In genomic region chr5:83718195-83718825, GRCh38 we compare ENCODE assay signal across 9 cellular contexts. TPM values are rescaled to one million over a fixed set of nuclear protein-coding genes. Genes with fewer than 3 reads are reported as not detected.
A peak's percentile ranks its signal among the peaks of the same experiment; 100 is the strongest.
DNase-seq lines count a peak whose midpoint lies in the region; ATAC-seq, FAIRE-seq and TF ChIP-seq lines count a peak whose summit lies in the region.
"Had no signal": no experiment of that assay in that cellular context is flagged by ENCODE, and none has a peak within 500 bp of the region (broad histone marks: within the 10 kb centered on the region; RNA-seq: fewer than 3 reads in every experiment).

No MANE protein-coding gene starts in this region.

- H3K79me2 ChIP-seq in PC-3 (ENCODE audit: low read length): no peaks in the 10 kb centered on the region

- ATAC-seq in HG02571 (IDR thresholded peaks at IDR 0.05; ENCODE audit: unreplicated experiment) (peak; percentile 80), PC-3 (peak; percentile 37), right lobe of liver (peak; percentile 93 to 97 (median 96)), upper lobe of right lung (peak; percentile 84)

- H3K4me2 ChIP-seq in PC-3 (ENCODE audit: low read length): peak overlapping the region; percentile 13; the same call in 1 of the 2 replicates

- H4K20me1 ChIP-seq in PC-3 (ENCODE audit: low read length): no peaks in the 10 kb centered on the region

- H3K27ac ChIP-seq in PC-3 (ENCODE audit: low read length) (no peak overlapping the region), right lobe of liver (no peak overlapping the region), upper lobe of right lung (no peak overlapping the region)

- no peaks in the 10 kb centered on the region for H3F3A ChIP-seq in PC-3 (ENCODE audit: low read length, unreplicated experiment)

- 4% methylated on average over 6 of the region's 6 CpGs for WGBS in right lobe of liver (ENCODE audit: insufficient coverage, low coverage, low lambda C conversion rate, missing lambda C conversion rate)

- H3K9me2 ChIP-seq in PC-3 (replicated peaks; ENCODE audit: low read length): no peaks in the 10 kb centered on the region

- POLR2A ChIA-PET in AG04449 (lab: Yijun Ruan, JAX) (no interaction called here), PC-3 (lab: Charles Lee; ENCODE audit: unreplicated experiment) (no interaction called here)

- 0 out of 2 replicates have a peak overlapping the region, but pooled peaks have one; percentile 23 for H2AFZ ChIP-seq in PC-3 (ENCODE audit: low read length)

- H3K9ac ChIP-seq in PC-3 (ENCODE audit: low read length): no peak overlapping the region

- intact Hi-C loops in PC-3 (cut with micrococcal nuclease) (loop anchor here (1.0 to 10.0 kb wide), 3 partner anchors 736 to 1556 kb away; no protein-coding TSS in a partner anchor), right lobe of liver (cut with DNase I) (no loop called here), upper lobe of right lung (cut with DNase I) (no loop called here)

- H3K4me1 ChIP-seq in PC-3 (ENCODE audit: insufficient read depth, low read length) (peaks cover 28% of the 10 kb centered on the region), right lobe of liver (no peaks in the 10 kb centered on the region), upper lobe of right lung (peaks cover 10% of the 10 kb centered on the region)

- TF ChIP-seq CTCF in AG04449 (IDR thresholded peaks at IDR 0.05; ENCODE audit: insufficient read depth, low read length, missing control alignments): peak; percentile 62
- TF ChIP-seq CTCF in LNCAP (IDR thresholded peaks at IDR 0.05): peak; percentile 78
- TF ChIP-seq CTCF in PC-3 (conservative IDR thresholded peaks at IDR 0.05; ENCODE audit: low read depth, low read length): peak; percentile 82
- TF ChIP-seq CTCF in choroid plexus epithelial cell (conservative IDR thresholded peaks at IDR 0.05; ENCODE audit: low read depth, low read length): peak; percentile 94
- TF ChIP-seq CTCF in right lobe of liver (IDR thresholded peaks at IDR 0.05): peak; percentile 81 to 92 (median 88)
- peak; percentile 86 for TF ChIP-seq CTCF in upper lobe of right lung (IDR thresholded peaks at IDR 0.05)

- TF ChIP-seq POLR2A in GM12891 (IDR thresholded peaks at IDR 0.05; ENCODE audit: low read depth, low read length) (no peak), right lobe of liver (IDR thresholded peaks at IDR 0.05) (no peak)

- DNase-seq in AG04449 (ENCODE audit: low read depth, low spot score) (peak; percentile 21), GM12891 (ENCODE audit: insufficient read length, low spot score) (peak; percentile 20), PC-3 (peak; percentile 72), choroid plexus epithelial cell (ENCODE audit: low read depth) (peak; percentile 88), right lobe of liver (peak in 1 of 3 donors; percentile 54), upper lobe of right lung (no peak)

- H3K4me3 ChIP-seq in AG04449 (ENCODE audit: low read depth, low read length) (no peak overlapping the region; the same call in 1 of the 2 replicates), PC-3 (ENCODE audit: low read length) (no peak overlapping the region), choroid plexus epithelial cell (ENCODE audit: low read depth, low read length) (no peak overlapping the region), right lobe of liver (no peak overlapping the region), upper lobe of right lung (no peak overlapping the region)

- peak; percentile 31 for FAIRE-seq in GM12891 (lab: Jason Lieb, UNC)

- H3K36me3 ChIP-seq in PC-3 (ENCODE audit: low read depth, low read length): no peaks in the 10 kb centered on the region
- H3K36me3 ChIP-seq in right lobe of liver: no peaks in the 10 kb centered on the region
- H3K36me3 ChIP-seq in upper lobe of right lung: no peaks in the 10 kb centered on the region

- no TSS peak for BruUV-seq in PC-3 (replicated peaks; lab: Mats Ljungman, UMichigan)

- no peaks in the 10 kb centered on the region for H3K27me3 ChIP-seq in PC-3 (ENCODE audit: low read length)
- no peaks in the 10 kb centered on the region for H3K27me3 ChIP-seq in right lobe of liver
- H3K27me3 ChIP-seq in upper lobe of right lung: peaks cover 25% of the 10 kb centered on the region

- CTCF ChIA-PET in AG04449 (lab: Yijun Ruan, JAX): interaction anchor here (0.6 to 3.4 kb wide), 24 partner anchors 9 to 1441 kb away, joined by 3 to 44 read pairs (median 4); no protein-coding TSS in a partner anchor
- CTCF ChIA-PET in PC-3 (lab: Charles Lee): interaction anchor here (0.7 to 1.1 kb wide), 2 partner anchors 204 to 1363 kb away, joined by 3 read pairs; no protein-coding TSS in a partner anchor

- no peaks in the 10 kb centered on the region for H3K9me3 ChIP-seq in PC-3 (ENCODE audit: low read length)
- H3K9me3 ChIP-seq in right lobe of liver: no peaks in the 10 kb centered on the region
- H3K9me3 ChIP-seq in upper lobe of right lung: no peaks in the 10 kb centered on the region

TF ChIP-seq in GM12891, 5 proteins besides CTCF, POLR2A, EP300 and RAD21:
- TF ChIP-seq PAX5 (IDR thresholded peaks at IDR 0.05; ENCODE audit: insufficient read depth, low read length, severe bottlenecking) (no peak), POU2F2 (IDR thresholded peaks at IDR 0.05; ENCODE audit: low read depth, low read length) (no peak), POLR2AphosphoS5 (IDR thresholded peaks at IDR 0.05; ENCODE audit: low read depth, low read length) (no peak), TAF1 (IDR thresholded peaks at IDR 0.05; ENCODE audit: low read depth, low read length) (no peak), SPI1 (IDR thresholded peaks at IDR 0.05; ENCODE audit: low read depth, low read length) (no peak)

RNA-seq across cellular contexts. Expression of gene HAPLN1, which starts 2.3 kb away (rescaled TPM):
- polyA plus RNA-seq in GM12891 (2012; ENCODE audit: low read depth, missing spikeins): not detected
- total RNA-seq in PC-3 (2014; rRNA removed) (7.8 and 11.2 TPM in 2 replicates), right lobe of liver (under 1 TPM in 1 of 6 experiments, not detected in 5; 0.16 TPM), upper lobe of right lung (0.12 TPM)
- polyA plus RNA-seq: immature natural killer cell had no signal

Comparison
In these comparisons a context has a peak if more than half of its experiments do, and no peak if none do; other contexts are left out.
1. ATAC-seq: peak in every context shown above with its lines; median percentile 96 in right lobe of liver; 84 in upper lobe of right lung; 80 in HG02571; 37 in PC-3.